Comparison of ENCODE assay signal across 24 cellular contexts in genomic region chr16:25260416-25260815, GRCh38. TPM values are rescaled to one million over a fixed set of nuclear protein-coding genes. Genes with fewer than 3 reads are reported as not detected.
DNase-seq lines count a peak whose midpoint lies in the region; ATAC-seq and TF ChIP-seq lines count a peak whose summit lies in the region.
"Had no signal": no experiment of that assay in that cellular context is flagged by ENCODE, and none has a peak within 500 bp of the region (broad histone marks: within the 10 kb centered on the region; RNA-seq: fewer than 3 reads in every experiment).

No MANE protein-coding gene starts in this region.

- intact Hi-C loops in left ventricle myocardium inferior (cut with micrococcal nuclease) (no loop called here), left ventricle myocardium superior (cut with micrococcal nuclease) (no loop called here), spleen (cut with DNase I; ENCODE audit: low total_unique reads) (no loop called here), stomach (cut with DNase I; ENCODE audit: low total_unique reads) (no loop called here)

- in situ Hi-C loops in SK-MEL-5 (cut with HindIII; ENCODE audit: low pct_unique_long_range_greater_than_20kb, low sequenced_read_pairs): no loop called here

- no peak for DNase-seq in left ventricle myocardium inferior
- no peak for DNase-seq in left ventricle myocardium superior
- peak; percentile 60 for DNase-seq in SK-MEL-5 (ENCODE audit: low read depth, low spot score)
- peak; percentile 26 for DNase-seq in epithelial cell of esophagus (ENCODE audit: low read depth)
- no peak for DNase-seq in spleen
- DNase-seq in stomach: no peak
- DNase-seq: activated T-cell treated with anti-CD3 and anti-CD28 coated beads, Interleukin-2, amount 50 U/mL, for 1 hour; adrenal gland; caudate nucleus; DMS79; glutamatergic neuron; left lung; NCI-H1417 treated with DMSO at 0.1 percent for 48 hours; NCI-H524 treated with DMSO at 0.1 percent for 48 hours; stimulated activated CD4-positive, alpha-beta T cell treated with anti-CD3 and anti-CD28 coated beads, Interleukin-12 subunit alpha, Interleukin-12 subunit beta, amount 100 ng/mL, for 4 hours; stimulated activated CD8-positive, alpha-beta memory T cell treated with anti-CD3 and anti-CD28 coated beads, Interleukin-4, amount 100 ng/mL, for 48 hours; SW 1271 had no signal

- WGBS in spleen, 5 donors: 74 to 96% (median 86%) methylated on average over 5 of the region's 5 CpGs
- WGBS in stomach, 5 donors: 76 to 96% (median 87%) methylated on average over 5 of the region's 5 CpGs

- H3K4me1 ChIP-seq in left ventricle myocardium inferior (peaks cover 55% of the 10 kb centered on the region), skeletal muscle tissue (ENCODE audit: control insufficient read depth in 3 of 3, insufficient read depth in 3 of 3, low read length in 3 of 3) (peaks cover 30 to 40% (median 37%) of the 10 kb centered on the region in 3 donors), spleen (peaks cover 18 to 55% (median 40%) of the 10 kb centered on the region in 6 donors), stomach (peaks cover 11 to 39% (median 32%) of the 10 kb centered on the region in 4 donors)

- H3K9me3 ChIP-seq in left ventricle myocardium inferior (replicated peaks) (no peaks in the 10 kb centered on the region), skeletal muscle tissue (ENCODE audit: control insufficient read depth in 3 of 3, low read length in 3 of 3) (no peaks in the 10 kb centered on the region), spleen (no peaks in the 10 kb centered on the region), stomach (no peaks in the 10 kb centered on the region)
- H3K9me3 ChIP-seq: adrenal gland, esophagus muscularis mucosa, left lung, suprapubic skin had no signal

- TF ChIP-seq CTCF in left ventricle myocardium inferior (IDR thresholded peaks at IDR 0.05; ENCODE audit: borderline replicate concordance): no peak
- no peak for TF ChIP-seq CTCF in epithelial cell of esophagus (IDR thresholded peaks at IDR 0.05; ENCODE audit: insufficient read depth, low read depth, low read length, missing control alignments)
- TF ChIP-seq CTCF in spleen (IDR thresholded peaks at IDR 0.05 in 8 of 11, conservative IDR thresholded peaks at IDR 0.05 in 3 of 11): no peak
- no peak for TF ChIP-seq CTCF in stomach (IDR thresholded peaks at IDR 0.05)

- peak overlapping the region; percentile 18 for H3K27ac ChIP-seq in left ventricle myocardium inferior (replicated peaks)
- H3K27ac ChIP-seq in skeletal muscle tissue (ENCODE audit: low read depth, low read length): peak overlapping the region; percentile 96
- H3K27ac ChIP-seq in spleen: no peak overlapping the region
- H3K27ac ChIP-seq in stomach: no peak overlapping the region
- H3K27ac ChIP-seq: adrenal gland, esophagus muscularis mucosa, left lung, suprapubic skin had no signal

- TF ChIP-seq POLR2A in spleen (IDR thresholded peaks at IDR 0.05): no peak
- TF ChIP-seq POLR2A in stomach (IDR thresholded peaks at IDR 0.05): no peak

- ATAC-seq in left ventricle myocardium superior (no peak), GM21360 (IDR thresholded peaks at IDR 0.05; ENCODE audit: unreplicated experiment) (no peak)
- ATAC-seq: left lung had no signal

- TF ChIP-seq EP300 in stomach (IDR thresholded peaks at IDR 0.05): no peak

- no peaks in the 10 kb centered on the region for H3K27me3 ChIP-seq in left ventricle myocardium inferior (ENCODE audit: low read depth)
- no peaks in the 10 kb centered on the region for H3K27me3 ChIP-seq in skeletal muscle tissue (ENCODE audit: control insufficient read depth in 3 of 3, insufficient read depth in 3 of 3, low read length in 3 of 3)
- no peaks in the 10 kb centered on the region for H3K27me3 ChIP-seq in spleen (replicated peaks in 1 of 7)
- no peaks in the 10 kb centered on the region for H3K27me3 ChIP-seq in stomach
- H3K27me3 ChIP-seq: adrenal gland, esophagus muscularis mucosa, left lung, suprapubic skin had no signal

- H3K4me3 ChIP-seq in left ventricle myocardium inferior (no peak overlapping the region), epithelial cell of esophagus (ENCODE audit: low read length) (no peak overlapping the region), skeletal muscle tissue (ENCODE audit: low read length in 3 of 3) (peak overlapping the region in 2 of 3 donors; percentile 17 to 32), spleen (no peak overlapping the region), stomach (no peak overlapping the region)
- H3K4me3 ChIP-seq: adrenal gland, esophagus muscularis mucosa, left lung, suprapubic skin had no signal

- H3K9ac ChIP-seq in skeletal muscle tissue (ENCODE audit: low read depth in 1 of 3, low read length in 3 of 3): peak overlapping the region in 2 of 3 donors; percentile 27 to 40

- peaks cover 3% of the 10 kb centered on the region for H3K36me3 ChIP-seq in left ventricle myocardium inferior
- H3K36me3 ChIP-seq in skeletal muscle tissue (ENCODE audit: control insufficient read depth in 3 of 3, insufficient read depth in 3 of 3, low read length in 3 of 3): peaks cover 0 to 4% (median 0%) of the 10 kb centered on the region in 3 donors
- peaks cover 0 to 36% (median 11%) of the 10 kb centered on the region in 6 donors for H3K36me3 ChIP-seq in spleen
- H3K36me3 ChIP-seq in stomach: peaks cover 0 to 16% (median 13%) of the 10 kb centered on the region in 4 donors
- H3K36me3 ChIP-seq: adrenal gland had no signal

RNA-seq across cellular contexts. Expression of gene ZKSCAN2, which starts 2.8 kb away (rescaled TPM):
- total RNA-seq in left ventricle myocardium inferior (4.4 TPM), left ventricle myocardium superior (3.9 TPM), skeletal muscle tissue (5.2 TPM), spleen (1 to 10 TPM; 3.3 to 6.0 (median 4.3) TPM), stomach (1 to 10 TPM in 3 of 5 donors, under 1 TPM in 1, not detected in 1; 0.45 to 5.3 (median 2.7) TPM)
- 4.7 and 5.8 TPM in 2 replicates for total RNA-seq in SK-MEL-5 (2014; rRNA removed; shearing (Covaris generic))
- 3.2 and 4.4 TPM in 2 replicates for polyA plus RNA-seq in SK-MEL-5 (2015; cell fraction: cytosol; rRNA removed)
- polyA plus RNA-seq in SK-MEL-5 (2015; cell fraction: nucleus; rRNA removed): 4.8 and 4.9 TPM in 2 replicates
- polyA plus RNA-seq in spleen (1 to 10 TPM in 1 of 3 donors, under 1 TPM in 2; 0.74 to 1.1 (median 0.89) TPM), stomach (under 1 TPM; 0.58 to 0.92 (median 0.81) TPM)

RNA-seq across cellular contexts. Expression of gene AQP8, which starts 43.7 kb away (rescaled TPM):
- total RNA-seq in left ventricle myocardium inferior (not detected), left ventricle myocardium superior (not detected), skeletal muscle tissue (not detected), spleen (not detected), stomach (not detected)
- not detected in 2 replicates for total RNA-seq in SK-MEL-5 (2014; rRNA removed; shearing (Covaris generic))
- not detected in 2 replicates for polyA plus RNA-seq in SK-MEL-5 (2015; cell fraction: cytosol; rRNA removed)
- not detected in 2 replicates for polyA plus RNA-seq in SK-MEL-5 (2015; cell fraction: nucleus; rRNA removed)
- polyA plus RNA-seq in spleen (under 1 TPM in 2 of 3 donors, not detected in 1; 0.19 to 0.22 TPM), stomach (under 1 TPM in 1 of 3 donors, not detected in 2; 0.13 TPM)
- total RNA-seq: HT-29, left lung, mucosa of gallbladder, renal cortical epithelial cell, suprapubic skin had no signal

Comparison
In these comparisons a context has a peak if more than half of its experiments do, and no peak if none do; other contexts are left out.
1. DNase-seq: peak in SK-MEL-5 (single experiment) and epithelial cell of esophagus (single experiment); none in left ventricle myocardium inferior (single experiment), left ventricle myocardium superior (single experiment), spleen (single experiment) and stomach (single experiment).
2. H3K27ac ChIP-seq: peak in left ventricle myocardium inferior (single experiment) and skeletal muscle tissue (single experiment); none in spleen (0 of 8) and stomach (0 of 5).
3. H3K4me3 ChIP-seq: peak in skeletal muscle tissue (2 of 3); none in left ventricle myocardium inferior (single experiment), epithelial cell of esophagus (single experiment), spleen (0 of 8) and stomach (0 of 4).